Comparison of ENCODE assay signal across 1 cellular context in genomic region chr1:233668146-233668724, GRCh38.
TF ChIP-seq lines count a peak whose summit lies in the region.

No MANE protein-coding gene starts in this region.

TF ChIP-seq in K562, 482 proteins besides CTCF, POLR2A, EP300 and RAD21 (continued from another document):
- no peak for TF ChIP-seq HOMEZ (CRISPR knock-in tag; IDR thresholded peaks at IDR 0.05)
- TF ChIP-seq ASH1L (IDR thresholded peaks at IDR 0.05; ENCODE audit: borderline replicate concordance, low read depth, partially characterized antibody), result no peak
- no peak for TF ChIP-seq FOXP4 (CRISPR knock-in tag; IDR thresholded peaks at IDR 0.05; ENCODE audit: borderline replicate concordance)
- TF ChIP-seq NKRF (IDR thresholded peaks at IDR 0.05; ENCODE audit: borderline replicate concordance), result no peak
- TF ChIP-seq ZBTB33 (CRISPR knock-in tag; IDR thresholded peaks at IDR 0.05), result no peak
- TF ChIP-seq ZNF175 (CRISPR knock-in tag; IDR thresholded peaks at IDR 0.05; ENCODE audit: low read depth), result peak; percentile 10; the same call in 1 of the 2 replicates
- 0 out of 2 replicates have a peak, but pooled peaks have one; percentile 23 for TF ChIP-seq ZNF274 (IDR thresholded peaks at IDR 0.05; ENCODE audit: borderline replicate concordance, low read depth, low read length)
- no peak for TF ChIP-seq ZBTB8A (IDR thresholded peaks at IDR 0.05; ENCODE audit: partially characterized antibody)
- TF ChIP-seq ADNP (tag; IDR thresholded peaks at IDR 0.05), result peak; percentile 82; the same call in 1 of the 2 replicates
- TF ChIP-seq TAL1 (IDR thresholded peaks at IDR 0.05), result no peak
- no peak for TF ChIP-seq MEF2A (IDR thresholded peaks at IDR 0.05; ENCODE audit: control insufficient read depth, low read depth, low read length)
- no peak for TF ChIP-seq OTX1 (CRISPR knock-in tag; IDR thresholded peaks at IDR 0.05)
- TF ChIP-seq ZNF589 (CRISPR knock-in tag; IDR thresholded peaks at IDR 0.05; ENCODE audit: low read depth), result peak; percentile 71; the same call in 1 of the 2 replicates
- no peak for TF ChIP-seq FOXK1 (CRISPR knock-in tag; IDR thresholded peaks at IDR 0.05; ENCODE audit: borderline replicate concordance)
- no peak for TF ChIP-seq ZNF699 (CRISPR knock-in tag; IDR thresholded peaks at IDR 0.05; ENCODE audit: insufficient replicate concordance)
- no peak for TF ChIP-seq ILF3 (IDR thresholded peaks at IDR 0.05; ENCODE audit: borderline replicate concordance)
- 0 out of 6 replicates have a peak, but pooled peaks of 1 of the 3 experiments have one; percentile 5 for TF ChIP-seq ZBTB11 (CRISPR knock-in tag; IDR thresholded peaks at IDR 0.05)
- no peak for TF ChIP-seq VEZF1 (CRISPR knock-in tag; IDR thresholded peaks at IDR 0.05)
- no peak for TF ChIP-seq TOE1 (IDR thresholded peaks at IDR 0.05; ENCODE audit: borderline replicate concordance)
- TF ChIP-seq TOE1 (CRISPR knock-in tag; IDR thresholded peaks at IDR 0.05; ENCODE audit: borderline replicate concordance, low read depth), result no peak
- TF ChIP-seq ARID1B (IDR thresholded peaks at IDR 0.05), result no peak
- 0 out of 2 replicates have a peak, but pooled peaks have one; percentile 34 for TF ChIP-seq ZBTB17 (CRISPR knock-in tag; IDR thresholded peaks at IDR 0.05)
- no peak for TF ChIP-seq GATAD2B (IDR thresholded peaks at IDR 0.05; ENCODE audit: borderline replicate concordance)
- TF ChIP-seq WHSC1 (IDR thresholded peaks at IDR 0.05; ENCODE audit: low read length), result no peak
- peak; percentile 20; the same call in 1 of the 2 replicates for TF ChIP-seq ZNF592 (IDR thresholded peaks at IDR 0.05)
- TF ChIP-seq PKNOX1 (IDR thresholded peaks at IDR 0.05), result no peak
- TF ChIP-seq ZNF436 (CRISPR knock-in tag; IDR thresholded peaks at IDR 0.05), result no peak
- TF ChIP-seq POLR3A (IDR thresholded peaks at IDR 0.05; ENCODE audit: borderline replicate concordance, extremely low read depth, insufficient read depth, insufficient read length), result peak; percentile 20
- no peak for TF ChIP-seq TGIF2 (CRISPR knock-in tag; IDR thresholded peaks at IDR 0.05)
- TF ChIP-seq RBBP5 (IDR thresholded peaks at IDR 0.05; ENCODE audit: borderline replicate concordance, insufficient read depth, low read length, poor library complexity, severe bottlenecking), result no peak
- TF ChIP-seq XRCC4 (IDR thresholded peaks at IDR 0.05; ENCODE audit: extremely low read depth, insufficient read depth, insufficient read length), result no peak
- TF ChIP-seq FIP1L1 (IDR thresholded peaks at IDR 0.05; ENCODE audit: low read depth, low read length, poor library complexity, severe bottlenecking), result no peak
- TF ChIP-seq ZKSCAN8 (CRISPR knock-in tag; IDR thresholded peaks at IDR 0.05), result peak; percentile 84
- no peak for TF ChIP-seq ZNF766 (CRISPR knock-in tag; conservative IDR thresholded peaks at IDR 0.05)
- no peak for TF ChIP-seq SRSF7 (optimal IDR thresholded peaks at IDR 0.05; ENCODE audit: low read depth, low read length)
- peak; percentile 71 for TF ChIP-seq SMARCA5 (IDR thresholded peaks at IDR 0.05)
- no peak for TF ChIP-seq ZKSCAN1 (IDR thresholded peaks at IDR 0.05; ENCODE audit: low read depth, low read length)
- 0 out of 2 replicates have a peak, but pooled peaks have one; percentile 15 for TF ChIP-seq KAT7 (CRISPR knock-in tag; IDR thresholded peaks at IDR 0.05; ENCODE audit: borderline replicate concordance)
- TF ChIP-seq GMEB1 (CRISPR knock-in tag; IDR thresholded peaks at IDR 0.05), result no peak
- 0 out of 2 replicates have a peak, but pooled peaks have one; percentile 24 for TF ChIP-seq NFRKB (IDR thresholded peaks at IDR 0.05; ENCODE audit: low read depth)
- peak; percentile 3 for TF ChIP-seq TBP (optimal IDR thresholded peaks at IDR 0.05; ENCODE audit: low read depth, low read length)
- no peak for TF ChIP-seq PPARD (CRISPR knock-in tag; IDR thresholded peaks at IDR 0.05)
- TF ChIP-seq ARHGAP35 (IDR thresholded peaks at IDR 0.05; ENCODE audit: partially characterized antibody), result no peak
- no peak for TF ChIP-seq EP400 (IDR thresholded peaks at IDR 0.05)
